20 cellular contexts compared by ENCODE assay signal in the genomic region with DNA sequence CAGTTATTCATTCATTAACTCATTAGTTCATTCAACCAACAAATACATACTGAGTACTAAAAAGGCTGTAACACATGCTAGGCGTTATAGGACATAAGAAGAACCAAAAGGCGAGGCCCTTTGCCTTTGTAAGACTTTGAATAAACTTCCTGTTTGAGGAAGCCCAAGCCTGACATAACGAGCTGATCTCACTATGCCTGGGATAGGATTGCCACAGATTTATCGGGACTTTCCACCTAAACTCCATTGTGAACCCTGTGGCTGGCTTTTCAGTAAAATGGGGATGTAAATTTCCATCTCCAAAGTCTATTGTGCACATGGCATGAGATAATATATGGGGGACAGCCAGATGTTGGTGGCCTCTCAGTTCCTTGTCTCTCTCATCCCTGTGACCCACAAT.
"Had no signal": no experiment of that assay in that cellular context is flagged by ENCODE, and none has a peak within 500 bp of the region (broad histone marks: within the 10 kb centered on the region; RNA-seq: fewer than 3 reads in every experiment).

No MANE protein-coding gene starts in this region.

- H3K4me3 Mint-ChIP-seq: activated CD4-positive, alpha-beta memory T cell treated with anti-CD3 and anti-CD28 coated beads, Interleukin-2, amount 10 ng/mL, durations not matched to agents 7 days and 5 days; activated T-cell treated with anti-CD3 and anti-CD28 coated beads, Interleukin-2, amount 50 U/mL, for 4 hours; memory B cell; T-helper 17 cell had no signal

- H3K27me3 Mint-ChIP-seq: memory B cell, T-helper 17 cell had no signal

- DNase-seq: activated CD4-positive, alpha-beta memory T cell treated with anti-CD3 and anti-CD28 coated beads, Interleukin-2, amount 10 ng/mL, durations not matched to agents 7 days and 5 days; activated CD4-positive, alpha-beta T cell treated with anti-CD3 and anti-CD28 coated beads for 4 hours; activated effector memory CD4-positive, alpha-beta T cell treated with Interleukin-2 at 50 U/mL for 16 hours; activated naive CD4-positive, alpha-beta T cell treated with anti-CD3 and anti-CD28 coated beads, Interleukin-2, amount 50 U/mL, for 16 hours; activated T-cell treated with anti-CD3 and anti-CD28 coated beads, Interleukin-2, amount 50 U/mL, for 4 hours; caudate nucleus; esophagus squamous epithelium; foreskin keratinocyte; glutamatergic neuron; hypothalamus; left ventricle myocardium inferior; pancreas; spleen; stimulated activated CD4-positive, alpha-beta T cell treated with anti-CD3 and anti-CD28 coated beads, Interleukin-1b, Interleukin-23, amount 100 ng/mL, for 48 hours; stomach; T-helper 17 cell; testis; upper lobe of left lung had no signal

- H3K4me1 ChIP-seq: esophagus squamous epithelium, foreskin keratinocyte, pancreas, spleen, testis, upper lobe of left lung had no signal

- H3K4me1 Mint-ChIP-seq: activated CD4-positive, alpha-beta memory T cell treated with anti-CD3 and anti-CD28 coated beads, Interleukin-2, amount 10 ng/mL, durations not matched to agents 7 days and 5 days; memory B cell; T-helper 17 cell had no signal

- H3K9me3 ChIP-seq: esophagus squamous epithelium, pancreas, testis, upper lobe of left lung had no signal

- H3K27ac Mint-ChIP-seq: activated CD4-positive, alpha-beta memory T cell treated with anti-CD3 and anti-CD28 coated beads, Interleukin-2, amount 10 ng/mL, durations not matched to agents 7 days and 5 days; memory B cell; T-helper 17 cell had no signal

- H3K27ac ChIP-seq: esophagus squamous epithelium, foreskin keratinocyte, left ventricle myocardium inferior, pancreas, spleen, stomach, testis had no signal

- ATAC-seq: activated T-cell treated with anti-CD3 and anti-CD28 coated beads, Interleukin-2, amount 50 U/mL, for 4 hours; foreskin keratinocyte; pancreas; sciatic nerve; T-helper 17 cell had no signal

- H3K36me3 ChIP-seq: esophagus squamous epithelium, pancreas, spleen, upper lobe of left lung had no signal

- H3K4me3 ChIP-seq: esophagus squamous epithelium, left ventricle myocardium inferior, pancreas, spleen, stomach, testis, upper lobe of left lung had no signal

- H3K27me3 ChIP-seq: esophagus squamous epithelium, foreskin keratinocyte, pancreas, spleen, stomach, testis, upper lobe of left lung had no signal

- H3K9me3 Mint-ChIP-seq: activated CD4-positive, alpha-beta memory T cell treated with anti-CD3 and anti-CD28 coated beads, Interleukin-2, amount 10 ng/mL, durations not matched to agents 7 days and 5 days; activated T-cell treated with anti-CD3 and anti-CD28 coated beads, Interleukin-2, amount 50 U/mL, for 4 hours had no signal
